In genomic region chr2:149587220-149587949, GRCh38 we compare ENCODE assay signal across 8 cellular contexts. TPM values are rescaled to one million over a fixed set of nuclear protein-coding genes. Genes with fewer than 3 reads are reported as not detected.
DNase-seq lines count a peak whose midpoint lies in the region; ATAC-seq and TF ChIP-seq lines count a peak whose summit lies in the region.

Gene MMADHC, minus strand, starts transcription at chr2:149587775. Its CDS starts 678 bp downstream, at chr2:149587097.

- peaks cover 36% of the 10 kb centered on the region for H3K4me1 Mint-ChIP-seq in activated T-helper 2 cell treated with anti-CD3 and anti-CD28 coated beads, Interferon-gamma antibody, Interleukin-2, Interleukin-4, amounts not matched to agents 10 μg/mL and 5 μg/mL and 100 μg/mL, durations not matched to agents 14 hours and 24 hours and 36 hours (ENCODE audit: low read depth)
- peaks cover 33 to 40% of the 10 kb centered on the region in 2 donors for H3K4me1 Mint-ChIP-seq in natural killer cell treated with Interleukin-12 subunit alpha and Interleukin-12 subunit beta and Interleukin-15 and Interleukin-18, amount 100 ng/mL, for 72 hours (ENCODE audit: low read depth in 2 of 2)

- H3K36me3 Mint-ChIP-seq in activated T-helper 2 cell treated with anti-CD3 and anti-CD28 coated beads, Interferon-gamma antibody, Interleukin-2, Interleukin-4, amounts not matched to agents 10 μg/mL and 5 μg/mL and 100 μg/mL, durations not matched to agents 14 hours and 24 hours and 36 hours (ENCODE audit: low read depth) = peaks cover 41% of the 10 kb centered on the region
- H3K36me3 Mint-ChIP-seq in natural killer cell treated with Interleukin-12 subunit alpha and Interleukin-12 subunit beta and Interleukin-15 and Interleukin-18, amount 100 ng/mL, for 72 hours = peaks cover 14% of the 10 kb centered on the region

- no peaks in the 10 kb centered on the region for H3K9me3 ChIP-seq in RWPE2 (ENCODE audit: severe bottlenecking)

- no peak for TF ChIP-seq CTCF in RWPE2 (IDR thresholded peaks at IDR 0.05; ENCODE audit: poor library complexity, severe bottlenecking)

- peak; percentile 97 for ATAC-seq in RWPE2 (ENCODE audit: low read depth)
- peak; percentile 98 to 99 for ATAC-seq in natural killer cell treated with Interleukin-12 subunit alpha and Interleukin-12 subunit beta and Interleukin-15 and Interleukin-18, amount 100 ng/mL, for 72 hours
- peak; percentile 98 for ATAC-seq in stimulated activated naive CD8-positive, alpha-beta T cell treated with anti-CD3 and anti-CD28 coated beads, Interleukin-15, Interleukin-2, amounts not matched to agents 100 U/mL and 50 U/mL, for 24 hours

- H3K4me3 ChIP-seq in RWPE2 (ENCODE audit: severe bottlenecking) = peak within 1 kb of the TSS; percentile 72

- H3K27me3 Mint-ChIP-seq in activated T-helper 2 cell treated with anti-CD3 and anti-CD28 coated beads, Interferon-gamma antibody, Interleukin-2, Interleukin-4, amounts not matched to agents 10 μg/mL and 5 μg/mL and 100 μg/mL, durations not matched to agents 14 hours and 24 hours and 36 hours (ENCODE audit: low read depth) = peaks cover 15% of the 10 kb centered on the region
- peaks cover 15 to 28% of the 10 kb centered on the region in 2 donors for H3K27me3 Mint-ChIP-seq in natural killer cell treated with Interleukin-12 subunit alpha and Interleukin-12 subunit beta and Interleukin-15 and Interleukin-18, amount 100 ng/mL, for 72 hours

- H3K36me3 ChIP-seq in RWPE2 (ENCODE audit: low read depth) = peaks cover 43% of the 10 kb centered on the region

- H3K4me1 ChIP-seq in RWPE2 (ENCODE audit: insufficient read depth, poor library complexity, severe bottlenecking) = peaks cover 6% of the 10 kb centered on the region

- no peaks in the 10 kb centered on the region for H3K9me3 Mint-ChIP-seq in activated T-helper 2 cell treated with anti-CD3 and anti-CD28 coated beads, Interferon-gamma antibody, Interleukin-2, Interleukin-4, amounts not matched to agents 10 μg/mL and 5 μg/mL and 100 μg/mL, durations not matched to agents 14 hours and 24 hours and 36 hours
- no peaks in the 10 kb centered on the region for H3K9me3 Mint-ChIP-seq in natural killer cell treated with Interleukin-12 subunit alpha and Interleukin-12 subunit beta and Interleukin-15 and Interleukin-18, amount 100 ng/mL, for 72 hours

- DNase-seq in EH (ENCODE audit: low read depth) = peak; percentile 96
- peak; percentile 98 for DNase-seq in H4 (ENCODE audit: low spot score)
- DNase-seq in LoVo (ENCODE audit: low spot score) = peak; percentile 95
- peak; percentile 92 for DNase-seq in RWPE2 (ENCODE audit: low spot score)
- DNase-seq in activated T-helper 2 cell treated with anti-CD3 and anti-CD28 coated beads, Interferon-gamma antibody, Interleukin-2, Interleukin-4, amounts not matched to agents 10 μg/mL and 5 μg/mL and 100 μg/mL, durations not matched to agents 14 hours and 24 hours and 36 hours (ENCODE audit: low spot score) = peak; percentile 91
- DNase-seq in fibroblast of peridontal ligament (ENCODE audit: extremely low read depth) = peak; percentile 95
- peak; percentile 95 for DNase-seq in natural killer cell treated with Interleukin-12 subunit alpha and Interleukin-12 subunit beta and Interleukin-15 and Interleukin-18, amount 100 ng/mL, for 72 hours (ENCODE audit: low spot score)
- DNase-seq in stimulated activated naive CD8-positive, alpha-beta T cell treated with anti-CD3 and anti-CD28 coated beads, Interleukin-15, Interleukin-2, amounts not matched to agents 100 U/mL and 50 U/mL, for 24 hours = peak; percentile 93

- H3K27me3 ChIP-seq in RWPE2 (ENCODE audit: insufficient read depth, poor library complexity, severe bottlenecking) = no peaks in the 10 kb centered on the region

- peak within 1 kb of the TSS; percentile 83 for H3K27ac ChIP-seq in RWPE2 (ENCODE audit: poor library complexity, severe bottlenecking)

- H3K4me3 Mint-ChIP-seq in activated T-helper 2 cell treated with anti-CD3 and anti-CD28 coated beads, Interferon-gamma antibody, Interleukin-2, Interleukin-4, amounts not matched to agents 10 μg/mL and 5 μg/mL and 100 μg/mL, durations not matched to agents 14 hours and 24 hours and 36 hours (ENCODE audit: low read depth) = peak within 1 kb of the TSS; percentile 99
- H3K4me3 Mint-ChIP-seq in natural killer cell treated with Interleukin-12 subunit alpha and Interleukin-12 subunit beta and Interleukin-15 and Interleukin-18, amount 100 ng/mL, for 72 hours = peak within 1 kb of the TSS; percentile 100

- peak within 1 kb of the TSS; percentile 98 for H3K27ac Mint-ChIP-seq in activated T-helper 2 cell treated with anti-CD3 and anti-CD28 coated beads, Interferon-gamma antibody, Interleukin-2, Interleukin-4, amounts not matched to agents 10 μg/mL and 5 μg/mL and 100 μg/mL, durations not matched to agents 14 hours and 24 hours and 36 hours
- peak within 1 kb of the TSS; percentile 99 to 100 for H3K27ac Mint-ChIP-seq in natural killer cell treated with Interleukin-12 subunit alpha and Interleukin-12 subunit beta and Interleukin-15 and Interleukin-18, amount 100 ng/mL, for 72 hours

- intact Hi-C loops in activated T-helper 2 cell treated with anti-CD3 and anti-CD28 coated beads, Interferon-gamma antibody, Interleukin-2, Interleukin-4, amounts not matched to agents 10 μg/mL and 5 μg/mL and 100 μg/mL, durations not matched to agents 14 hours and 24 hours and 36 hours (cut with micrococcal nuclease) = loop anchor here (1.0 to 5.0 kb wide), 4 partner anchors 10 to 1825 kb away; partner anchors contain the start of genes MBD5, ORC4 and RBM43

RNA-seq across cellular contexts. Expression of gene MMADHC, which starts in this region (rescaled TPM):
- 258 and 263 TPM in 2 replicates for total RNA-seq in H4 (2014; rRNA removed; shearing (Covaris generic))
- total RNA-seq in activated T-helper 2 cell treated with anti-CD3 and anti-CD28 coated beads, Interferon-gamma antibody, Interleukin-2, Interleukin-4, amounts not matched to agents 10 μg/mL and 5 μg/mL and 100 μg/mL, durations not matched to agents 14 hours and 24 hours and 36 hours = 125 and 126 TPM in 2 replicates
- 100 to 1,000 TPM in 1 of 2 donors, 10 to 100 TPM in 1; 77.8 to 106 TPM for total RNA-seq in natural killer cell treated with Interleukin-12 subunit alpha and Interleukin-12 subunit beta and Interleukin-15 and Interleukin-18, amount 100 ng/mL, for 72 hours

Comparison
In these comparisons a context has a peak if more than half of its experiments do, and no peak if none do; other contexts are left out.
1. Peak in every context shown above with its lines: DNase-seq, ATAC-seq, H3K4me3 ChIP-seq and H3K27ac ChIP-seq.